In genomic region chr9:4668604-4669003, GRCh38 we compare ENCODE assay signal across 33 cellular contexts.
"Had no signal": no experiment of that assay in that cellular context is flagged by ENCODE, and none has a peak within 500 bp of the region (broad histone marks: within the 10 kb centered on the region; RNA-seq: fewer than 3 reads in every experiment).

No MANE protein-coding gene starts in this region.

- H3K9me3 ChIP-seq: psoas muscle, sigmoid colon, suprapubic skin, tibial artery, upper lobe of right lung had no signal

- H3K27ac ChIP-seq: brain microvascular endothelial cell, heart left ventricle, parathyroid adenoma, psoas muscle, sigmoid colon, suprapubic skin, tibial artery, upper lobe of right lung, WERI-Rb-1 had no signal

- H3K9me3 Mint-ChIP-seq: activated CD8-positive, alpha-beta T cell treated with anti-CD3 and anti-CD28 coated beads for 36 hours; activated T-cell treated with anti-CD3 and anti-CD28 coated beads, Interleukin-2, amount 50 U/mL, for 4 hours; immature natural killer cell; naive B cell; neural crest cell; stimulated activated memory B cell treated with anti-CD40 and anti-IgM and Interleukin-4, amounts not matched to agents 10 μg/mL and 1 μg/mL and 100 μg/mL, for 72 hours had no signal

- DNase-seq: activated CD4-positive, alpha-beta T cell treated with anti-CD3 and anti-CD28 coated beads, Interleukin-2, amount 50 U/mL, for 1 hour; activated CD8-positive, alpha-beta T cell treated with anti-CD3 and anti-CD28 coated beads for 36 hours; activated naive CD4-positive, alpha-beta T cell; activated T-cell treated with anti-CD3 and anti-CD28 coated beads, Interleukin-2, amount 50 U/mL, for 4 hours; amniotic stem cell; brain microvascular endothelial cell; caudate nucleus; cortex of kidney; foreskin fibroblast; heart left ventricle; hypothalamus; immature natural killer cell; kidney; left colon; mammary epithelial cell; naive B cell; nucleus accumbens; psoas muscle; sigmoid colon; small intestine; stimulated activated CD4-positive, alpha-beta T cell treated with anti-CD3 and anti-CD28 coated beads, Interleukin-4, amount 100 ng/mL, for 4 hours; stimulated activated CD8-positive, alpha-beta memory T cell treated with anti-CD3 and anti-CD28 coated beads, Interleukin-4, amount 100 ng/mL, for 48 hours; T-helper 17 cell; T1000; tibial artery; upper lobe of right lung; WERI-Rb-1 had no signal

- H3K27ac Mint-ChIP-seq: activated CD8-positive, alpha-beta T cell treated with anti-CD3 and anti-CD28 coated beads for 36 hours; immature natural killer cell; naive B cell; stimulated activated memory B cell treated with anti-CD40 and anti-IgM and Interleukin-4, amounts not matched to agents 10 μg/mL and 1 μg/mL and 100 μg/mL, for 72 hours; T-helper 17 cell had no signal

- H3K36me3 Mint-ChIP-seq: stimulated activated memory B cell treated with anti-CD40 and anti-IgM and Interleukin-4, amounts not matched to agents 10 μg/mL and 1 μg/mL and 100 μg/mL, for 72 hours had no signal

- H3K4me3 ChIP-seq: heart left ventricle, psoas muscle, sigmoid colon, suprapubic skin, tibial artery, upper lobe of right lung had no signal

- H3K36me3 ChIP-seq: brain microvascular endothelial cell, heart left ventricle, sigmoid colon, suprapubic skin, tibial artery, upper lobe of right lung, WERI-Rb-1 had no signal

- H3K27me3 ChIP-seq: brain microvascular endothelial cell, heart left ventricle, sigmoid colon, suprapubic skin, tibial artery, upper lobe of right lung had no signal

- ATAC-seq: activated CD4-positive, CD25-positive, alpha-beta regulatory T cell treated with anti-CD3 and anti-CD28 coated beads, Interleukin-2, amount 50 U/mL, for 24 hours; activated CD8-positive, alpha-beta T cell treated with anti-CD3 and anti-CD28 coated beads for 36 hours; activated T-cell treated with anti-CD3 and anti-CD28 coated beads, Interleukin-2, amount 50 U/mL, for 4 hours; esophagus mucosa; heart left ventricle; left colon; psoas muscle; stimulated activated memory B cell treated with anti-CD40 and anti-IgM and Interleukin-4, amounts not matched to agents 10 μg/mL and 1 μg/mL and 100 μg/mL, for 72 hours; T-helper 17 cell; upper lobe of right lung had no signal

- H3K4me3 Mint-ChIP-seq: activated CD8-positive, alpha-beta T cell treated with anti-CD3 and anti-CD28 coated beads for 36 hours; activated T-cell treated with anti-CD3 and anti-CD28 coated beads, Interleukin-2, amount 50 U/mL, for 4 hours; immature natural killer cell; neural crest cell; stimulated activated memory B cell treated with anti-CD40 and anti-IgM and Interleukin-4, amounts not matched to agents 10 μg/mL and 1 μg/mL and 100 μg/mL, for 72 hours; T-helper 17 cell had no signal

- H3K27me3 Mint-ChIP-seq: activated CD8-positive, alpha-beta T cell treated with anti-CD3 and anti-CD28 coated beads for 36 hours; stimulated activated memory B cell treated with anti-CD40 and anti-IgM and Interleukin-4, amounts not matched to agents 10 μg/mL and 1 μg/mL and 100 μg/mL, for 72 hours; T-helper 17 cell had no signal
